Comparison of ENCODE assay signal across 8 cellular contexts in the genomic region with DNA sequence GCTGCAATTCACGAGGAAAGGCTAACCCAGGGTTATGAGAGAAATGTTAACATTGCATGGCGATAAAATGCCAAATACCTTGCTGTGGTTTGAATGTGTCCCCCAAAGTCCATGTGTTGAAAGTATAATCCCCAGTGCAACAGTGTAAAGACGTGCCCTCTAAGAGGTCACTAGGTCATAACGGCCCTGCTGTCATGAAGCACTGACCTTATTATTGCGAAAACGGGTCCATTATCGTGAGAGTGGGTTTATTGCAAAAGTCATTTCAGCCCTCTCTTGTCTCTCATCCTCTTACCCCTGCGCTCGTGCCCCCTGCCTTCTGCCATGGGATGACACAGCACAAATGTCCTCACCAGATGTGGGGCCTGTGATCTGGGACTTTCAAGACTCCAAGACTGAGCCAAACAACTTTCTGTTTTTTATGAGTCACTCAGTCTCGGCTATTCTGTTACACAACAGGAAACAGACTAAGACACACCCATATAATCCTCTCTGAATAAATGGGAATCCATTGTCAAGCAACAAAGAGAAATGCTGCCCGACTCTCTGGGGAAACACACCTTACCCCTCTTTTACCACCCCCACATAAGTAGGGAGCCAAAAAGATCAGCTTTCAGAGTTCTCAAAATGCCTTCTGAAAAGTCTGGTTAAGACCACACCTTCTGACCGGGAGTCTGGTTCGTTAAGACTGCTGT.
DNase-seq lines count a peak whose midpoint lies in the region; ATAC-seq and TF ChIP-seq lines count a peak whose summit lies in the region.

No MANE protein-coding gene starts in this region.

- peaks cover 0 to 6% of the 10 kb centered on the region in 2 donors for H3K9me3 Mint-ChIP-seq in effector memory CD8-positive, alpha-beta T cell
- H3K9me3 Mint-ChIP-seq in natural killer cell: no peaks in the 10 kb centered on the region

- peaks cover 34 to 40% of the 10 kb centered on the region in 2 donors for H3K4me1 Mint-ChIP-seq in effector memory CD8-positive, alpha-beta T cell (ENCODE audit: low read depth in 2 of 2)
- peaks cover 80 to 85% of the 10 kb centered on the region in 2 donors for H3K4me1 Mint-ChIP-seq in natural killer cell

- peak overlapping the region; percentile 96 for H3K27ac Mint-ChIP-seq in effector memory CD8-positive, alpha-beta T cell
- peak overlapping the region; percentile 97 to 99 for H3K27ac Mint-ChIP-seq in natural killer cell

- H3K27me3 Mint-ChIP-seq in effector memory CD8-positive, alpha-beta T cell: peaks cover 0 to 11% of the 10 kb centered on the region in 2 donors
- H3K27me3 Mint-ChIP-seq in natural killer cell (ENCODE audit: low read depth in 2 of 2): no peaks in the 10 kb centered on the region

- H4K20me1 ChIP-seq in Loucy (ENCODE audit: insufficient read depth, low read length, poor library complexity, severe bottlenecking): no peaks in the 10 kb centered on the region

- in situ Hi-C loops in Caki2 (cut with HindIII; ENCODE audit: low pct_unique_long_range_greater_than_20kb, low sequenced_read_pairs): no loop called here

- H3K36me3 Mint-ChIP-seq in effector memory CD8-positive, alpha-beta T cell (ENCODE audit: insufficient read depth): peaks cover 11% of the 10 kb centered on the region
- peaks cover 7% of the 10 kb centered on the region for H3K36me3 Mint-ChIP-seq in natural killer cell

- no peaks in the 10 kb centered on the region for H3K9me3 ChIP-seq in Loucy (ENCODE audit: insufficient read depth, low read depth, low read length)

- peak overlapping the region; percentile 72 for H3K9ac ChIP-seq in Loucy (ENCODE audit: low read depth, low read length, poor library complexity, severe bottlenecking)

- peaks cover 16% of the 10 kb centered on the region for H3K79me2 ChIP-seq in Loucy (ENCODE audit: insufficient read depth, low read length)

- peaks cover 43% of the 10 kb centered on the region for H3K4me1 ChIP-seq in Loucy (ENCODE audit: insufficient read depth, low read length, poor library complexity, severe bottlenecking)

- no peaks in the 10 kb centered on the region for H3K27me3 ChIP-seq in Loucy (ENCODE audit: insufficient read depth, low read length, poor library complexity, severe bottlenecking)

- H3F3A ChIP-seq in Loucy (ENCODE audit: low read depth): no peaks in the 10 kb centered on the region

- no peaks in the 10 kb centered on the region for H3K36me3 ChIP-seq in Loucy (ENCODE audit: insufficient read depth, low read length)

- H3K9me2 ChIP-seq in Loucy (replicated peaks; ENCODE audit: low read depth, low read length): no peaks in the 10 kb centered on the region

- intact Hi-C loops in natural killer cell (cut with micrococcal nuclease): loop anchor here (10.0 kb wide), 1 partner anchor 1487 kb away; no protein-coding TSS in a partner anchor

- peak; percentile 76 for ATAC-seq in effector memory CD8-positive, alpha-beta T cell (replicated peaks)
- peak; percentile 72 to 87 (median 80) for ATAC-seq in natural killer cell
- no peak for ATAC-seq in GM21723 (IDR thresholded peaks at IDR 0.05; ENCODE audit: unreplicated experiment)

- H3K4me3 Mint-ChIP-seq in effector memory CD8-positive, alpha-beta T cell: peak overlapping the region; percentile 55 to 63
- peak overlapping the region; percentile 94 for H3K4me3 Mint-ChIP-seq in natural killer cell

- TF ChIP-seq CTCF in Loucy (conservative IDR thresholded peaks at IDR 0.05; ENCODE audit: low read length): no peak
- no peak for TF ChIP-seq CTCF in natural killer cell (IDR thresholded peaks at IDR 0.05)

- peak overlapping the region; percentile 79 for H3K4me2 ChIP-seq in Loucy (ENCODE audit: low read depth, low read length, poor library complexity, severe bottlenecking)

- peak; percentile 67 for DNase-seq in Caki2 (ENCODE audit: low read depth)
- DNase-seq in activated CD4-positive, alpha-beta T cell treated with anti-CD3 and anti-CD28 coated beads for 24 hours (ENCODE audit: low read depth in 2 of 2): peak; percentile 33 to 44
- peak in 2 of 3 experiments; percentile 17 to 28 for DNase-seq in effector memory CD8-positive, alpha-beta T cell
- DNase-seq in natural killer cell: peak; percentile 65
- no peak for DNase-seq in NCI-H1417 (lab: John Stamatoyannopoulos, UW)
- no peak for DNase-seq in NCI-H2227 (lab: John Stamatoyannopoulos, UW; ENCODE audit: unreplicated experiment)

- H2AFZ ChIP-seq in Loucy (ENCODE audit: low read length): peak overlapping the region; percentile 67

- peak overlapping the region; percentile 74 for H3K4me3 ChIP-seq in Loucy (ENCODE audit: low read length, poor library complexity, severe bottlenecking)

Comparison
In these comparisons a context has a peak if more than half of its experiments do, and no peak if none do; other contexts are left out.
1. DNase-seq: peak in Caki2 (single experiment), activated CD4-positive, alpha-beta T cell treated with anti-CD3 and anti-CD28 coated beads for 24 hours (2 of 2), effector memory CD8-positive, alpha-beta T cell (2 of 3) and natural killer cell (single experiment); none in NCI-H1417 (0 of 3) and NCI-H2227 (single experiment).